In genomic region chr3:154122912-154123559, GRCh38 we compare ENCODE assay signal across 1 cellular context.
TF ChIP-seq lines count a peak whose summit lies in the region.

No MANE protein-coding gene starts in this region.

TF ChIP-seq in GM23338, 12 proteins besides CTCF, POLR2A, EP300 and RAD21 (continued from another document):
- TF ChIP-seq EZH2 (IDR thresholded peaks at IDR 0.05; ENCODE audit: low read depth, unreplicated experiment), result no peak
- no peak for TF ChIP-seq ETS1 (IDR thresholded peaks at IDR 0.05)
- TF ChIP-seq CREB1 (CRISPR knock-in tag; IDR thresholded peaks at IDR 0.05; ENCODE audit: low read depth), result no peak
- TF ChIP-seq POLR2AphosphoS5 (IDR thresholded peaks at IDR 0.05; ENCODE audit: low read depth), result no peak
- TF ChIP-seq NANOG (IDR thresholded peaks at IDR 0.05; ENCODE audit: borderline replicate concordance), result no peak
- no peak for TF ChIP-seq REST (IDR thresholded peaks at IDR 0.05; ENCODE audit: unreplicated experiment)
